In genomic region chr13:29382021-29382420, GRCh38 we compare ENCODE assay signal across 8 cellular contexts.
"Had no signal": no experiment of that assay in that cellular context is flagged by ENCODE, and none has a peak within 500 bp of the region (broad histone marks: within the 10 kb centered on the region; RNA-seq: fewer than 3 reads in every experiment).

No MANE protein-coding gene starts in this region.

- DNase-seq: IMR-90, KBM-7, KG1 had no signal

- H3K4me3 ChIP-seq: K562 had no signal

- ATAC-seq: HepG2, K562 had no signal

- H3K27ac ChIP-seq: HL-60, KMS-11 had no signal

- H3K4me3 Mint-ChIP-seq: IgD-negative memory B cell had no signal

- H3K27ac Mint-ChIP-seq: IgD-negative memory B cell had no signal
